ENCODE assay signal across 8 cellular contexts in the genomic region with DNA sequence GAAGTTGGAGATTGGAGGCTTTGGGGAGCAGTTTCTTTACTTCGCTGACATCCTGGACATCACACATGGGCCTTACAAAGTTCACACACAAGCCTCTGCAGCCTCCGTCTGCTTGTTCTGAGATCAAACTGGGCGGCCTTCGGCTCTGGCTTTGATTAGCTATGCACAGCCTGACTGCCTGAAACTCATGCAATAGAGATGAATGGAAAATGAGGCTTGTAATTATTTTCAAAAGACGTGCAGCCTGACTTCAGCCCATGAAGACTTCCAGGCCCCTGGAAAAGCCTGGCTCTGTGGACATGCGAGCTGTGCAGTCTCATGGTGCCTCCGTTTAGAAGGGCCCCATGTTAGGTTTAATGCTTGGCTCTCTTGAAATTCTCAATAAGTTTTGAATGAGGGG.
"Had no signal": no experiment of that assay in that cellular context is flagged by ENCODE, and none has a peak within 500 bp of the region (broad histone marks: within the 10 kb centered on the region; RNA-seq: fewer than 3 reads in every experiment).

No MANE protein-coding gene starts in this region.

- H3K36me3 ChIP-seq: HAP-1 had no signal

- H3K4me1 ChIP-seq: HAP-1 had no signal

- DNase-seq: GM23248, GOT3, H7, HFFc6, IMR-90 had no signal

- H3K27ac ChIP-seq: GM23248, HL-60 had no signal

- H3K4me3 ChIP-seq: GM23248, HAP-1, K562 had no signal

- H3K9me3 ChIP-seq: HAP-1 had no signal

- H3K9ac ChIP-seq: GM23248 had no signal
